Comparison of ENCODE assay signal across 13 cellular contexts in genomic region chr2:21438949-21439348, GRCh38.
DNase-seq lines count a peak whose midpoint lies in the region; ATAC-seq, FAIRE-seq and TF ChIP-seq lines count a peak whose summit lies in the region.
"Had no signal": no experiment of that assay in that cellular context is flagged by ENCODE, and none has a peak within 500 bp of the region (broad histone marks: within the 10 kb centered on the region; RNA-seq: fewer than 3 reads in every experiment).

No MANE protein-coding gene starts in this region.

- DNase-seq in Caki2 (ENCODE audit: low read depth) (peak; percentile 34), RPMI7951 (ENCODE audit: low read depth) (peak; percentile 76), iris pigment epithelial cell (ENCODE audit: low read depth) (peak; percentile 96), T1000 (lab: John Stamatoyannopoulos, UW) (no peak), GM12892 (ENCODE audit: insufficient read length) (no peak), psoas muscle (no peak), left cardiac atrium (no peak)
- DNase-seq: DMS153; NCI-H2081 treated with DMSO at 0.1 percent for 48 hours; stimulated activated CD4-positive, alpha-beta T cell treated with anti-CD3 and anti-CD28 coated beads, Interleukin-4, amount 100 ng/mL, for 24 hours; stimulated activated naive B cell treated with anti-CD40 and anti-IgM and Interleukin-4, amounts not matched to agents 10 μg/mL and 1 μg/mL and 100 μg/mL, for 72 hours; WERI-Rb-1 had no signal

- no peak overlapping the region for H3K27ac ChIP-seq in psoas muscle
- H3K27ac ChIP-seq: WERI-Rb-1 had no signal

- no peaks in the 10 kb centered on the region for H3K9me3 ChIP-seq in psoas muscle

- H3K36me3 ChIP-seq in psoas muscle (ENCODE audit: insufficient read depth in 1 of 2, low read depth in 1 of 2): no peaks in the 10 kb centered on the region
- H3K36me3 ChIP-seq: WERI-Rb-1 had no signal

- FAIRE-seq in GM12892 (lab: Jason Lieb, UNC): no peak

- no peak for TF ChIP-seq CTCF in psoas muscle (IDR thresholded peaks at IDR 0.05)

- ATAC-seq in HG02678 (IDR thresholded peaks at IDR 0.05; ENCODE audit: unreplicated experiment) (peak; percentile 60), psoas muscle (no peak), left cardiac atrium (no peak)
- ATAC-seq: stimulated activated naive B cell treated with anti-CD40 and anti-IgM and Interleukin-4, amounts not matched to agents 10 μg/mL and 1 μg/mL and 100 μg/mL, for 72 hours had no signal

- H3K4me1 ChIP-seq in psoas muscle: no peaks in the 10 kb centered on the region

- no peak overlapping the region for H3K4me3 ChIP-seq in psoas muscle

- no peaks in the 10 kb centered on the region for H3K27me3 ChIP-seq in psoas muscle (ENCODE audit: insufficient read depth in 3 of 3, low read length in 2 of 3)

- in situ Hi-C loops in Caki2 (cut with HindIII; ENCODE audit: low pct_unique_long_range_greater_than_20kb, low sequenced_read_pairs): no loop called here

- no peak for TF ChIP-seq POLR2A in GM12892 (IDR thresholded peaks at IDR 0.05; ENCODE audit: low read depth, low read length)

- intact Hi-C loops in psoas muscle (cut with DNase I): no loop called here
- intact Hi-C loops in left cardiac atrium (cut with DNase I): no loop called here

- 90 to 92% (median 91%) methylated on average over 3 of the region's 3 CpGs for WGBS in psoas muscle, 3 donors

Comparison
In these comparisons a context has a peak if more than half of its experiments do, and no peak if none do; other contexts are left out.
1. DNase-seq: peak in Caki2 (single experiment), RPMI7951 (single experiment) and iris pigment epithelial cell (single experiment); none in T1000 (single experiment), GM12892 (single experiment), psoas muscle (0 of 2) and left cardiac atrium (single experiment).